20 cellular contexts compared by ENCODE assay signal in the genomic region with DNA sequence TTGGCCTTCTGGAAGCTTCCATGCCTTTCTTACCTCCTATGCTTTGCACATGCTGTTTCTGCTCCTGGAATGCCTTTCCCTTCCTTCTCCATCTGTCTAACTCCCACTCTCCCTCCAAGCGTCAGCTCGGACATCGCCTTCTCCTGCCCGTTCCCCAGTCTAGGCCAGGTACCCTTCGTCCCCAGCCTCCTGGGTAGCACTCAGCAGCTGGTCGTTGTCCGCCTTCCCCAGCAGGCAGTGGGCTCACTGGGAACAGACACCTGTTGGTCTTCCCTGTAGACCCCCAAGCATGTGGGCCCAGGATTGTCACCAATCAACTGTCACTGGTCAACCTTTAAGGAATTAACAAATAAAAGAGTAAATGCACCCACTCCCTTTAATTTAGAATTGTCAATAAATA.
DNase-seq lines count a peak whose midpoint lies in the region; ATAC-seq and TF ChIP-seq lines count a peak whose summit lies in the region.
"Had no signal": no experiment of that assay in that cellular context is flagged by ENCODE, and none has a peak within 500 bp of the region (broad histone marks: within the 10 kb centered on the region; RNA-seq: fewer than 3 reads in every experiment).

No MANE protein-coding gene starts in this region.

- TF ChIP-seq POLR2A in Peyer's patch (IDR thresholded peaks at IDR 0.05), result no peak

- DNase-seq in cardiac septum (ENCODE audit: low spot score) (peak; percentile 57), left cardiac atrium (no peak), Peyer's patch (peak in 2 of 3 donors; percentile 15 to 32), mesenteric fat pad (ENCODE audit: low spot score) (peak; percentile 69), aorta (no peak), NCI-H1436 treated with DMSO at 0.1 percent for 48 hours (lab: John Stamatoyannopoulos, UW) (no peak)
- DNase-seq: 8988T; Calu3; CD8-positive, alpha-beta T cell; DMS 273 treated with DMSO at 0.1 percent for 48 hours; DMS53; DND-41; EL; GM23248 had no signal

- H3K4me1 ChIP-seq in Peyer's patch (no peaks in the 10 kb centered on the region), aorta (ENCODE audit: control insufficient read depth in 1 of 2, insufficient read depth in 2 of 2, low read length in 2 of 2) (no peaks in the 10 kb centered on the region)

- ATAC-seq in left cardiac atrium (no peak), HG02852 (IDR thresholded peaks at IDR 0.05; ENCODE audit: unreplicated experiment) (no peak), aorta (ENCODE audit: low FRiP score) (no peak)
- ATAC-seq: CD8-positive, alpha-beta T cell; GM12878; HCT116; K562 had no signal

- no peak for TF ChIP-seq CTCF in Peyer's patch (IDR thresholded peaks at IDR 0.05)

- no peak overlapping the region for H3K4me3 ChIP-seq in Peyer's patch
- H3K4me3 ChIP-seq in aorta (ENCODE audit: low read length in 2 of 2), result no peak overlapping the region
- H3K4me3 ChIP-seq: BLaER1, GM12878, GM23248, K562 had no signal

- intact Hi-C loops in cardiac septum (cut with DNase I) (no loop called here), left cardiac atrium (cut with DNase I) (no loop called here), aorta (cut with DNase I) (no loop called here)

- H3K27ac ChIP-seq in Peyer's patch, result no peak overlapping the region
- no peak overlapping the region for H3K27ac ChIP-seq in aorta (ENCODE audit: low read depth in 1 of 2, low read length in 2 of 2)
- H3K27ac ChIP-seq: BLaER1, GM23248, HL-60 had no signal

- H3K27me3 ChIP-seq in Peyer's patch (no peaks in the 10 kb centered on the region), aorta (ENCODE audit: control insufficient read depth in 1 of 2, insufficient read depth in 2 of 2, low read length in 1 of 2) (peaks cover 0 to 1% of the 10 kb centered on the region in 2 donors)
- H3K27me3 ChIP-seq: BLaER1 had no signal

- H3K9me3 ChIP-seq in Peyer's patch, result no peaks in the 10 kb centered on the region
- no peaks in the 10 kb centered on the region for H3K9me3 ChIP-seq in aorta (ENCODE audit: control insufficient read depth, low read length)
- H3K9me3 ChIP-seq: BLaER1 had no signal

- no peaks in the 10 kb centered on the region for H3K36me3 ChIP-seq in Peyer's patch
- no peaks in the 10 kb centered on the region for H3K36me3 ChIP-seq in aorta (ENCODE audit: control insufficient read depth in 1 of 2, insufficient read depth in 2 of 2, low read length in 1 of 2)
- H3K36me3 ChIP-seq: BLaER1 had no signal

- 90 to 93% methylated on average over 7 of the region's 7 CpGs for WGBS in aorta, 2 donors

Comparison
In these comparisons a context has a peak if more than half of its experiments do, and no peak if none do; other contexts are left out.
1. DNase-seq: peak in cardiac septum (single experiment), Peyer's patch (2 of 3) and mesenteric fat pad (single experiment); none in left cardiac atrium (single experiment), aorta (0 of 2) and NCI-H1436 treated with DMSO at 0.1 percent for 48 hours (single experiment).